14 cellular contexts compared by ENCODE assay signal in genomic region chr1:235397733-235398132, GRCh38. TPM values are rescaled to one million over a fixed set of nuclear protein-coding genes. Genes with fewer than 3 reads are reported as not detected.
DNase-seq lines count a peak whose midpoint lies in the region; ATAC-seq and TF ChIP-seq lines count a peak whose summit lies in the region.
"Had no signal": no experiment of that assay in that cellular context is flagged by ENCODE, and none has a peak within 500 bp of the region (broad histone marks: within the 10 kb centered on the region; RNA-seq: fewer than 3 reads in every experiment).

No MANE protein-coding gene starts in this region.

- peaks cover 11% of the 10 kb centered on the region for H3K4me1 Mint-ChIP-seq in nephron progenitor cell

- H3K4me1 ChIP-seq in gastrocnemius medialis: no peaks in the 10 kb centered on the region

- H3K4me3 ChIP-seq in BJ (ENCODE audit: low read depth, low read length) (no peak overlapping the region), choroid plexus epithelial cell (ENCODE audit: low read depth, low read length) (no peak overlapping the region), gastrocnemius medialis (no peak overlapping the region)
- H3K4me3 ChIP-seq: K562 had no signal

- H3K4me3 Mint-ChIP-seq in nephron progenitor cell: no peak overlapping the region
- H3K4me3 Mint-ChIP-seq: stimulated activated effector memory CD8-positive, alpha-beta T cell treated with anti-CD3 and anti-CD28 coated beads, Interleukin-12 subunit alpha, Interleukin-12 subunit beta, amount 100 ng/mL, for 72 hours had no signal

- CTCF ChIA-PET in BJ (lab: Yijun Ruan, JAX): no interaction called here

- peaks cover 54% of the 10 kb centered on the region for H3K36me3 Mint-ChIP-seq in nephron progenitor cell (ENCODE audit: low read depth)

- H3K27me3 ChIP-seq in BJ (ENCODE audit: control insufficient read depth, insufficient read depth, low read length) (no peaks in the 10 kb centered on the region), gastrocnemius medialis (no peaks in the 10 kb centered on the region)

- H3K9me3 ChIP-seq in gastrocnemius medialis: no peaks in the 10 kb centered on the region

- intact Hi-C loops in gastrocnemius medialis (cut with DNase I; ENCODE audit: low total_unique reads): no loop called here

- no peak overlapping the region for H3K27ac ChIP-seq in gastrocnemius medialis
- H3K27ac ChIP-seq: WERI-Rb-1 had no signal

- no peak overlapping the region for H3K27ac Mint-ChIP-seq in nephron progenitor cell
- H3K27ac Mint-ChIP-seq: stimulated activated effector memory CD8-positive, alpha-beta T cell treated with anti-CD3 and anti-CD28 coated beads, Interleukin-12 subunit alpha, Interleukin-12 subunit beta, amount 100 ng/mL, for 72 hours had no signal

- no peak for TF ChIP-seq CTCF in BJ (IDR thresholded peaks at IDR 0.05; ENCODE audit: insufficient read depth, low read depth, low read length)
- TF ChIP-seq CTCF in choroid plexus epithelial cell (conservative IDR thresholded peaks at IDR 0.05; ENCODE audit: low read depth, low read length): no peak
- no peak for TF ChIP-seq CTCF in nephron progenitor cell (IDR thresholded peaks at IDR 0.05)
- no peak for TF ChIP-seq CTCF in gastrocnemius medialis (IDR thresholded peaks at IDR 0.05 in 4 of 5, conservative IDR thresholded peaks at IDR 0.05 in 1 of 5)

- in situ Hi-C loops in gastrocnemius medialis (cut with MboI; ENCODE audit: low sequenced_read_pairs in 4 of 4): no loop called here

- peak; percentile 78 for DNase-seq in BJ (ENCODE audit: low read depth)
- DNase-seq in NCI-H226: peak; percentile 85
- peak; percentile 87 for DNase-seq in choroid plexus epithelial cell (ENCODE audit: low read depth)
- DNase-seq in non-pigmented ciliary epithelial cell (ENCODE audit: low read depth): peak; percentile 55
- no peak for DNase-seq in NCI-H1105 treated with DMSO at 0.1 percent for 48 hours (lab: John Stamatoyannopoulos, UW)
- DNase-seq in nephron progenitor cell: no peak
- DNase-seq in gastrocnemius medialis: no peak
- DNase-seq in NCI-H446 (lab: John Stamatoyannopoulos, UW): no peak
- DNase-seq: NCI-H187; NCI-H82; stimulated activated CD4-positive, alpha-beta T cell treated with anti-CD3 and anti-CD28 coated beads, Interleukin-2, amount 100 ng/mL, for 24 hours had no signal

- ATAC-seq in gastrocnemius medialis: no peak
- ATAC-seq: K562; stimulated activated effector memory CD8-positive, alpha-beta T cell treated with anti-CD3 and anti-CD28 coated beads, Interleukin-12 subunit alpha, Interleukin-12 subunit beta, amount 100 ng/mL, for 72 hours had no signal

- TF ChIP-seq POLR2A in gastrocnemius medialis (IDR thresholded peaks at IDR 0.05): no peak

- H3K36me3 ChIP-seq in BJ (ENCODE audit: control insufficient read depth, insufficient read depth, low read length): no peaks in the 10 kb centered on the region
- H3K36me3 ChIP-seq in gastrocnemius medialis: peaks cover 0 to under 1% of the 10 kb centered on the region in 2 donors

- H3K9me3 Mint-ChIP-seq in nephron progenitor cell: peaks cover 31% of the 10 kb centered on the region
- H3K9me3 Mint-ChIP-seq: stimulated activated effector memory CD8-positive, alpha-beta T cell treated with anti-CD3 and anti-CD28 coated beads, Interleukin-12 subunit alpha, Interleukin-12 subunit beta, amount 100 ng/mL, for 72 hours had no signal

- POLR2A ChIA-PET in BJ (lab: Charles Lee): interaction anchor here (0.5 kb wide), 2 partner anchors 53 to 220 kb away, joined by 3 to 5 read pairs; no protein-coding TSS in a partner anchor

- H3K27me3 Mint-ChIP-seq in nephron progenitor cell (ENCODE audit: low read depth, poor library complexity): no peaks in the 10 kb centered on the region

RNA-seq across cellular contexts. Expression of gene TBCE, which starts 30.5 kb away (rescaled TPM):
- polyA plus RNA-seq in BJ (2011; rRNA removed): 16.0 and 28.6 TPM in 2 replicates
- 5.9 and 9.3 TPM in 2 replicates for polyA minus RNA-seq in BJ (2011; rRNA and poly(A)+ RNA removed)
- total RNA-seq in gastrocnemius medialis: 10 to 100 TPM; 24.4 to 47.6 (median 29.2) TPM

Comparison
In these comparisons a context has a peak if more than half of its experiments do, and no peak if none do; other contexts are left out.
1. DNase-seq: peak in BJ (single experiment), NCI-H226 (single experiment), choroid plexus epithelial cell (single experiment) and non-pigmented ciliary epithelial cell (single experiment); none in NCI-H1105 treated with DMSO at 0.1 percent for 48 hours (single experiment), nephron progenitor cell (single experiment), gastrocnemius medialis (0 of 2) and NCI-H446 (0 of 2).